In the genomic region with DNA sequence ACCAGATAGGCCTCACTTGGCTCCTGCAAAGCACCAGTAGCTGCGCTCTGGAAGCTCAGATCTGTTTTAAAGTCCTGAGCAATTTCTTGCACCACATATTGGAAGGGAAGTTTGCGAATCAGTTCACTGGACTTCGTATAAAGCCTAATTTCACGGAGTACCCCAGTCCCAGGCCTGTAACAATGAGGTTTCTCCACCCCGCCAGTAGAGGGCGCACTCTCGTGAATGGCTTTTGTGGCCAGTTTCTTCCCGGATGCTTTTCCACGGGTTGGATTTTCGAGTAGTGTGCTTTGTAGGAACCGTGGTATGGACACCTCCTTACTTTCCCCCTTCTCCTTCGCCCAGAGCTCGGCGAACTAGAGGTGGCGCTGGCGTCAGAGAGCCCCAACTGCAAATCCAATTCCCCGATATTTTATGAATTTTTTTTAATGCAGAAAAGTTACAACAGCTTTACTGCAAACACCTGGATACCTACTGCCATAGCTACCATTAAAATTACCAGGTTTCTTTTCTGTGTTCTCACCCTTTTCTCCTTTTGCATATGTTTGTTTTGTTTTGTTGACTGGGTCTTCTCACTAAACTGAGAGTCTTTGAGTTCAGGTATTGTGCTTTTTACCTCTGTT, we compare ENCODE assay signal across 8 cellular contexts. TPM values are rescaled to one million over a fixed set of nuclear protein-coding genes. Genes with fewer than 3 reads are reported as not detected.
DNase-seq lines count a peak whose midpoint lies in the region; ATAC-seq and TF ChIP-seq lines count a peak whose summit lies in the region.

No MANE protein-coding gene starts in this region.

- no peak overlapping the region for H3K27ac Mint-ChIP-seq in activated naive CD8-positive, alpha-beta T cell treated with anti-CD3 and anti-CD28 coated beads for 36 hours

- no peaks in the 10 kb centered on the region for H3K27me3 Mint-ChIP-seq in activated naive CD8-positive, alpha-beta T cell treated with anti-CD3 and anti-CD28 coated beads for 36 hours

- H3K9ac ChIP-seq in mesenchymal stem cell (ENCODE audit: low read length) = no peak overlapping the region

- peak overlapping the region; percentile 5 for H2BK120ac ChIP-seq in mesenchymal stem cell (ENCODE audit: low read depth, low read length)

- TF ChIP-seq CTCF in BJ (IDR thresholded peaks at IDR 0.05; ENCODE audit: insufficient read depth, low read depth, low read length) (peak; percentile 63), HEK293 (tag by site-specific recombination; IDR thresholded peaks at IDR 0.05) (peak; percentile 46)

- no peak for DNase-seq in BJ (ENCODE audit: low read depth)
- DNase-seq in activated naive CD8-positive, alpha-beta T cell treated with anti-CD3 and anti-CD28 coated beads for 36 hours = peak; percentile 8
- DNase-seq in mesenchymal stem cell = no peak
- no peak for DNase-seq in SIG-M5 (lab: John Stamatoyannopoulos, UW)

- no peak overlapping the region for H4K8ac ChIP-seq in mesenchymal stem cell (ENCODE audit: low read length)

- H3K4ac ChIP-seq in mesenchymal stem cell (ENCODE audit: low read depth in 1 of 2, low read length in 2 of 2) = no peak overlapping the region

- POLR2A ChIA-PET in BJ (lab: Charles Lee) (no interaction called here), HEK293 (lab: Yijun Ruan, JAX) (no interaction called here)

- H2BK5ac ChIP-seq in mesenchymal stem cell (ENCODE audit: low read depth, low read length, poor library complexity, severe bottlenecking) = no peak overlapping the region

- H3K4me3 ChIP-seq in BJ (ENCODE audit: low read depth, low read length) (no peak overlapping the region), HEK293 (ENCODE audit: low read depth, low read length) (no peak overlapping the region), mesenchymal stem cell (ENCODE audit: insufficient read depth in 1 of 2, low read depth in 1 of 2, low read length in 2 of 2) (no peak overlapping the region)

- no peaks in the 10 kb centered on the region for H3K36me3 Mint-ChIP-seq in activated naive CD8-positive, alpha-beta T cell treated with anti-CD3 and anti-CD28 coated beads for 36 hours

- H2BK15ac ChIP-seq in mesenchymal stem cell (ENCODE audit: low read depth, poor library complexity, severe bottlenecking) = no peak overlapping the region

- H3K27ac ChIP-seq in HEK293 (ENCODE audit: extremely low read depth, low read depth, low read length) = no peak overlapping the region
- no peak overlapping the region for H3K27ac ChIP-seq in mesenchymal stem cell (ENCODE audit: low read length, poor library complexity, severe bottlenecking)

- 93% methylated on average over 17 of the region's 17 CpGs for WGBS in mesenchymal stem cell

- H3K36me3 ChIP-seq in BJ (ENCODE audit: control insufficient read depth, insufficient read depth, low read length) (no peaks in the 10 kb centered on the region), HEK293 (ENCODE audit: control insufficient read depth in 2 of 2, insufficient read depth in 1 of 2, low read length in 2 of 2) (no peaks in the 10 kb centered on the region), mesenchymal stem cell (ENCODE audit: control insufficient read depth in 1 of 2, insufficient read depth in 2 of 2, low read depth in 1 of 2, low read length in 2 of 2) (no peaks in the 10 kb centered on the region)

- H3K27me3 ChIP-seq in BJ (ENCODE audit: control insufficient read depth, insufficient read depth, low read length) (no peaks in the 10 kb centered on the region), mesenchymal stem cell (ENCODE audit: control insufficient read depth in 1 of 2, insufficient read depth in 1 of 2, low read length in 2 of 2) (no peaks in the 10 kb centered on the region)

- no peaks in the 10 kb centered on the region for H3K9me3 Mint-ChIP-seq in activated naive CD8-positive, alpha-beta T cell treated with anti-CD3 and anti-CD28 coated beads for 36 hours

- no peak overlapping the region for H2AFZ ChIP-seq in mesenchymal stem cell (ENCODE audit: low read depth, low read length)

- no peak for ATAC-seq in GM21529 (IDR thresholded peaks at IDR 0.05; ENCODE audit: unreplicated experiment)
- ATAC-seq in HG02840 (IDR thresholded peaks at IDR 0.05; ENCODE audit: low FRiP score, unreplicated experiment) = no peak
- no peak for ATAC-seq in GM19328 (IDR thresholded peaks at IDR 0.05; ENCODE audit: unreplicated experiment)

- CTCF ChIA-PET in BJ (lab: Yijun Ruan, JAX) = interaction anchor here (0.6 to 2.1 kb wide), 7 partner anchors 9 to 151 kb away, joined by 3 to 8 read pairs (median 4); no protein-coding TSS in a partner anchor
- CTCF ChIA-PET in HEK293 (lab: Yijun Ruan, JAX) = interaction anchor here (0.6 to 2.9 kb wide), 9 partner anchors 9 to 1258 kb away, joined by 3 to 12 read pairs (median 4); partner anchors contain the start of gene RARB

- no peak overlapping the region for H3K4me2 ChIP-seq in mesenchymal stem cell (ENCODE audit: low read length, poor library complexity, severe bottlenecking)

- no peak overlapping the region for H3K14ac ChIP-seq in mesenchymal stem cell (ENCODE audit: low read length in 2 of 2)

- H2BK12ac ChIP-seq in mesenchymal stem cell (ENCODE audit: low read length in 2 of 2) = no peak overlapping the region

- no peak overlapping the region for H3K18ac ChIP-seq in mesenchymal stem cell (ENCODE audit: low read depth in 1 of 2, low read length in 2 of 2)

- H4K91ac ChIP-seq in mesenchymal stem cell (ENCODE audit: low read length) = peak overlapping the region; percentile 39

- H3K4me1 Mint-ChIP-seq in activated naive CD8-positive, alpha-beta T cell treated with anti-CD3 and anti-CD28 coated beads for 36 hours = no peaks in the 10 kb centered on the region

- H3K23ac ChIP-seq in mesenchymal stem cell (ENCODE audit: low read length in 2 of 2) = no peak overlapping the region

- peak overlapping the region; percentile 28 for H2AK5ac ChIP-seq in mesenchymal stem cell (ENCODE audit: low read length, severe bottlenecking)

- no peaks in the 10 kb centered on the region for H3K79me1 ChIP-seq in mesenchymal stem cell (replicated peaks; ENCODE audit: low read length, poor library complexity, severe bottlenecking)

- H3K4me1 ChIP-seq in HEK293 (ENCODE audit: control insufficient read depth, insufficient read depth, low read length) (no peaks in the 10 kb centered on the region; the same call in 1 of the 2 replicates), mesenchymal stem cell (ENCODE audit: control insufficient read depth, insufficient read depth, low read depth, low read length) (peaks cover 5% of the 10 kb centered on the region)

- H3K9me3 ChIP-seq in HEK293 (ENCODE audit: control insufficient read depth, insufficient read depth, low read depth, low read length) = no peaks in the 10 kb centered on the region
- no peaks in the 10 kb centered on the region for H3K9me3 ChIP-seq in mesenchymal stem cell (ENCODE audit: control insufficient read depth, low read length)

- H3K4me3 Mint-ChIP-seq in activated naive CD8-positive, alpha-beta T cell treated with anti-CD3 and anti-CD28 coated beads for 36 hours = no peak overlapping the region

TF ChIP-seq in HEK293, 187 proteins besides CTCF, POLR2A, EP300 and RAD21:
- no peak for TF ChIP-seq ZNF426 (tag by site-specific recombination; IDR thresholded peaks at IDR 0.05)
- no peak for TF ChIP-seq GLI2 (tag by site-specific recombination; IDR thresholded peaks at IDR 0.05; ENCODE audit: borderline replicate concordance, low read depth)
- TF ChIP-seq SALL2 (tag by site-specific recombination; IDR thresholded peaks at IDR 0.05; ENCODE audit: borderline replicate concordance) = no peak
- no peak for TF ChIP-seq GFI1B (tag by site-specific recombination; IDR thresholded peaks at IDR 0.05)
- TF ChIP-seq ZNF791 (tag by site-specific recombination; IDR thresholded peaks at IDR 0.05) = no peak
- TF ChIP-seq ZNF266 (tag by site-specific recombination; IDR thresholded peaks at IDR 0.05; ENCODE audit: low read depth) = no peak
- TF ChIP-seq ZNF112 (tag by site-specific recombination; IDR thresholded peaks at IDR 0.05) = no peak
TF ChIP-seq in HEK293: peak in this region for 0.

RNA-seq across cellular contexts. Expression of gene RARB, which starts 13.3 kb away (rescaled TPM):
- polyA plus RNA-seq in BJ (2011; rRNA removed) = 7.8 and 10.1 TPM in 2 replicates
- 13.2 and 19.9 TPM in 2 replicates for polyA minus RNA-seq in BJ (2011; rRNA and poly(A)+ RNA removed)
- total RNA-seq in activated naive CD8-positive, alpha-beta T cell treated with anti-CD3 and anti-CD28 coated beads for 36 hours = not detected
- polyA plus RNA-seq in mesenchymal stem cell (2013, experiment 1 of 2) = 1.1 TPM
- polyA plus RNA-seq in mesenchymal stem cell (2013, experiment 2 of 2) = 1.2 TPM
